Comparison of ENCODE assay signal across 21 cellular contexts in genomic region chr2:231909631-231910030, GRCh38. TPM values are rescaled to one million over a fixed set of nuclear protein-coding genes. Genes with fewer than 3 reads are reported as not detected.
DNase-seq lines count a peak whose midpoint lies in the region; ATAC-seq and TF ChIP-seq lines count a peak whose summit lies in the region.
"Had no signal": no experiment of that assay in that cellular context is flagged by ENCODE, and none has a peak within 500 bp of the region (broad histone marks: within the 10 kb centered on the region; RNA-seq: fewer than 3 reads in every experiment).

No MANE protein-coding gene starts in this region.

- H3K4me1 Mint-ChIP-seq in T-helper 2 cell treated with Interferon-gamma antibody and Interleukin-4, amounts not matched to agents 5 μg/mL and 100 μg/mL, for 36 hours (ENCODE audit: low read depth): peaks cover 5% of the 10 kb centered on the region
- no peaks in the 10 kb centered on the region for H3K4me1 Mint-ChIP-seq in activated T-helper 17 cell treated with anti-CD3 and anti-CD28 coated beads, Interleukin-2, amount 50 U/mL, for 72 hours

- H3K36me3 Mint-ChIP-seq in T-helper 2 cell treated with Interferon-gamma antibody and Interleukin-4, amounts not matched to agents 5 μg/mL and 100 μg/mL, for 36 hours (ENCODE audit: low read depth): no peaks in the 10 kb centered on the region
- no peaks in the 10 kb centered on the region for H3K36me3 Mint-ChIP-seq in activated T-helper 17 cell treated with anti-CD3 and anti-CD28 coated beads, Interleukin-2, amount 50 U/mL, for 72 hours (ENCODE audit: low read depth)

- peak overlapping the region; percentile 10 for H3K27ac Mint-ChIP-seq in T-helper 2 cell treated with Interferon-gamma antibody and Interleukin-4, amounts not matched to agents 5 μg/mL and 100 μg/mL, for 36 hours
- peak overlapping the region; percentile 28 for H3K27ac Mint-ChIP-seq in activated T-helper 17 cell treated with anti-CD3 and anti-CD28 coated beads, Interleukin-2, amount 50 U/mL, for 72 hours

- no peaks in the 10 kb centered on the region for H4K20me1 ChIP-seq in BLaER1 treated with 17β-estradiol and CSF1 and Interleukin-3, amounts not matched to agents 10 nM and 100 nM

- H3K9me3 Mint-ChIP-seq in T-helper 2 cell treated with Interferon-gamma antibody and Interleukin-4, amounts not matched to agents 5 μg/mL and 100 μg/mL, for 36 hours: no peaks in the 10 kb centered on the region
- no peaks in the 10 kb centered on the region for H3K9me3 Mint-ChIP-seq in activated T-helper 17 cell treated with anti-CD3 and anti-CD28 coated beads, Interleukin-2, amount 50 U/mL, for 72 hours
- H3K9me3 Mint-ChIP-seq: H9 had no signal

- H3K4me1 ChIP-seq in BLaER1 treated with 17β-estradiol and CSF1 and Interleukin-3, amounts not matched to agents 10 nM and 100 nM: peaks cover 14 to 44% (median 39%) of the 10 kb centered on the region in 10 experiments

- no peaks in the 10 kb centered on the region for H3K27me3 ChIP-seq in BLaER1 treated with 17β-estradiol and CSF1 and Interleukin-3, amounts not matched to agents 10 nM and 100 nM

- TF ChIP-seq CTCF in foreskin fibroblast (IDR thresholded peaks at IDR 0.05; ENCODE audit: low read depth, low read length): no peak

- H3K36me3 ChIP-seq in BLaER1 treated with 17β-estradiol and CSF1 and Interleukin-3, amounts not matched to agents 10 nM and 100 nM: no peaks in the 10 kb centered on the region

- peak overlapping the region; percentile 41 to 83 (median 72) for H3K4me2 ChIP-seq in BLaER1 treated with 17β-estradiol and CSF1 and Interleukin-3, amounts not matched to agents 10 nM and 100 nM

- DNase-seq in GF-D8 (lab: John Stamatoyannopoulos, UW) (peak; percentile 37), foreskin fibroblast (no peak)
- no peak for DNase-seq in T-helper 2 cell treated with Interferon-gamma antibody and Interleukin-4, amounts not matched to agents 5 μg/mL and 100 μg/mL, for 36 hours (ENCODE audit: low spot score)
- DNase-seq: DMS79 treated with DMSO at 0.1 percent for 48 hours, H9, IMR-90, Kasumi-1, MM.1S, NCI-H1092, NCI-H1436 treated with DMSO at 0.1 percent for 48 hours, NCI-H2029 treated with DMSO at 0.1 percent for 48 hours, NCI-H446 treated with DMSO at 0.1 percent for 48 hours, NCI-H69 had no signal

- H3K9me3 ChIP-seq in BLaER1 treated with 17β-estradiol and CSF1 and Interleukin-3, amounts not matched to agents 10 nM and 100 nM (replicated peaks in 1 of 11): no peaks in the 10 kb centered on the region

- no peak overlapping the region for H3K4me3 ChIP-seq in BLaER1 treated with 17β-estradiol and CSF1 and Interleukin-3, amounts not matched to agents 10 nM and 100 nM
- H3K4me3 ChIP-seq in foreskin fibroblast (ENCODE audit: low read depth in 1 of 2, low read length in 2 of 2): no peak overlapping the region
- H3K4me3 ChIP-seq: SK-N-MC had no signal

- H3K4me3 Mint-ChIP-seq in T-helper 2 cell treated with Interferon-gamma antibody and Interleukin-4, amounts not matched to agents 5 μg/mL and 100 μg/mL, for 36 hours: no peak overlapping the region
- peak overlapping the region; percentile 19 for H3K4me3 Mint-ChIP-seq in activated T-helper 17 cell treated with anti-CD3 and anti-CD28 coated beads, Interleukin-2, amount 50 U/mL, for 72 hours
- H3K4me3 Mint-ChIP-seq: H9 had no signal

- H3K9ac ChIP-seq in BLaER1 treated with 17β-estradiol and CSF1 and Interleukin-3, amounts not matched to agents 10 nM and 100 nM: no peak overlapping the region

- ATAC-seq in activated T-helper 17 cell treated with anti-CD3 and anti-CD28 coated beads, Interleukin-2, amount 50 U/mL, for 72 hours (replicated peaks): no peak
- ATAC-seq in HG03439 (IDR thresholded peaks at IDR 0.05; ENCODE audit: unreplicated experiment) (no peak), GM21619 (IDR thresholded peaks at IDR 0.05; ENCODE audit: unreplicated experiment) (no peak)
- ATAC-seq: Panc1, Right ventricle myocardium inferior had no signal

- H3K27me3 Mint-ChIP-seq in T-helper 2 cell treated with Interferon-gamma antibody and Interleukin-4, amounts not matched to agents 5 μg/mL and 100 μg/mL, for 36 hours (ENCODE audit: low read depth): peaks cover 6% of the 10 kb centered on the region
- H3K27me3 Mint-ChIP-seq in activated T-helper 17 cell treated with anti-CD3 and anti-CD28 coated beads, Interleukin-2, amount 50 U/mL, for 72 hours: no peaks in the 10 kb centered on the region

- no peak overlapping the region; a peak in 3 of 22 replicates for H3K27ac ChIP-seq in BLaER1 treated with 17β-estradiol and CSF1 and Interleukin-3, amounts not matched to agents 10 nM and 100 nM
- H3K27ac ChIP-seq: C4-2B, SK-N-MC had no signal

RNA-seq across cellular contexts. Expression of gene NPPC, which starts 16.6 kb away (rescaled TPM):
- not detected for total RNA-seq in activated T-helper 17 cell treated with anti-CD3 and anti-CD28 coated beads, Interleukin-2, amount 50 U/mL, for 72 hours

RNA-seq across cellular contexts. Expression of gene DIS3L2, which starts 51.9 kb away (rescaled TPM):
- total RNA-seq in activated T-helper 17 cell treated with anti-CD3 and anti-CD28 coated beads, Interleukin-2, amount 50 U/mL, for 72 hours: 10 to 100 TPM; 21.6 to 30.2 TPM
